ENCODE assay signal across 25 cellular contexts in genomic region chr2:29628882-29629281, GRCh38.
DNase-seq lines count a peak whose midpoint lies in the region; ATAC-seq and TF ChIP-seq lines count a peak whose summit lies in the region.
"Had no signal": no experiment of that assay in that cellular context is flagged by ENCODE, and none has a peak within 500 bp of the region (broad histone marks: within the 10 kb centered on the region; RNA-seq: fewer than 3 reads in every experiment).

No MANE protein-coding gene starts in this region.

- no peak overlapping the region for H3K27ac ChIP-seq in body of pancreas
- H3K27ac ChIP-seq in adrenal gland, result no peak overlapping the region
- H3K27ac ChIP-seq: transverse colon had no signal

- DNase-seq in DMS153 (lab: John Stamatoyannopoulos, UW) (peak; percentile 1), NCI-H1092 (lab: John Stamatoyannopoulos, UW) (peak; percentile 72), body of pancreas (peak; percentile 16 to 61 (median 36)), myocyte (ENCODE audit: low read depth) (peak; percentile 9), adrenal gland (no peak), posterior cingulate gyrus (no peak), NCI-H748 (lab: John Stamatoyannopoulos, UW; ENCODE audit: unreplicated experiment) (no peak)
- DNase-seq: activated CD4-positive, alpha-beta T cell treated with anti-CD3 and anti-CD28 coated beads, Interleukin-2, amount 10 ng/mL, durations not matched to agents 24 days and 14 days; activated CD8-positive, alpha-beta memory T cell treated with anti-CD3 and anti-CD28 coated beads, Interleukin-2, amount 10 ng/mL, durations not matched to agents 7 days and 5 days; CD4-positive, CD25-positive, alpha-beta regulatory T cell; dermis blood vessel endothelial cell; DMS53; H7; kidney; mesendoderm; NCI-H2107; NCI-H748 treated with DMSO at 0.1 percent for 48 hours; stimulated activated CD4-positive, alpha-beta T cell treated with anti-CD3 and anti-CD28 coated beads, Interleukin-2, amount 100 ng/mL, for 24 hours; stimulated activated naive CD4-positive, alpha-beta T cell; T-helper 17 cell; transverse colon had no signal

- intact Hi-C loops in body of pancreas (cut with DNase I), result no loop called here
- intact Hi-C loops in adrenal gland (cut with DNase I), result no loop called here
- intact Hi-C loops in posterior cingulate gyrus (cut with DNase I), result no loop called here

- TF ChIP-seq POLR2A in body of pancreas (IDR thresholded peaks at IDR 0.05), result no peak
- no peak for TF ChIP-seq POLR2A in adrenal gland (IDR thresholded peaks at IDR 0.05)

- H3K4me1 ChIP-seq in body of pancreas (peaks cover 5% of the 10 kb centered on the region), adrenal gland (replicated peaks in 1 of 2) (no peaks in the 10 kb centered on the region)

- H3K9me3 ChIP-seq in body of pancreas (no peaks in the 10 kb centered on the region), adrenal gland (replicated peaks in 1 of 3) (no peaks in the 10 kb centered on the region)
- H3K9me3 ChIP-seq: SJSA1, transverse colon had no signal

- WGBS in body of pancreas, 2 donors, result 37 to 43% methylated on average over 4 of the region's 4 CpGs
- 72 to 82% (median 79%) methylated on average over 4 of the region's 4 CpGs for WGBS in adrenal gland, 4 donors

- no peaks in the 10 kb centered on the region for H3K27me3 ChIP-seq in body of pancreas
- no peaks in the 10 kb centered on the region for H3K27me3 ChIP-seq in adrenal gland
- H3K27me3 ChIP-seq: SJSA1, transverse colon had no signal

- H3K36me3 ChIP-seq in body of pancreas (replicated peaks in 1 of 2; ENCODE audit: insufficient read depth in 1 of 2, low read depth in 2 of 2) (no peaks in the 10 kb centered on the region), adrenal gland (replicated peaks in 1 of 2) (no peaks in the 10 kb centered on the region)
- H3K36me3 ChIP-seq: SJSA1, transverse colon had no signal

- H3K4me3 ChIP-seq in body of pancreas, result no peak overlapping the region
- H3K4me3 ChIP-seq in adrenal gland, result no peak overlapping the region
- H3K4me3 ChIP-seq: K562, SJSA1, transverse colon had no signal

- ATAC-seq in body of pancreas, result no peak
- ATAC-seq in HG03469 (IDR thresholded peaks at IDR 0.05; ENCODE audit: unreplicated experiment), result no peak
- ATAC-seq: activated CD8-positive, alpha-beta memory T cell treated with anti-CD3 and anti-CD28 coated beads, Interleukin-2, amount 10 ng/mL, durations not matched to agents 7 days and 5 days; K562; natural killer cell treated with Interleukin-12 subunit alpha and Interleukin-12 subunit beta and Interleukin-15 and Interleukin-18, amount 100 ng/mL, for 72 hours; T-helper 17 cell had no signal

- TF ChIP-seq CTCF in body of pancreas (IDR thresholded peaks at IDR 0.05), result no peak
- TF ChIP-seq CTCF in adrenal gland (IDR thresholded peaks at IDR 0.05), result no peak

Comparison
In these comparisons a context has a peak if more than half of its experiments do, and no peak if none do; other contexts are left out.
1. DNase-seq: peak in DMS153 (single experiment), NCI-H1092 (single experiment), body of pancreas (4 of 4) and myocyte (single experiment); none in adrenal gland (0 of 7), posterior cingulate gyrus (0 of 10) and NCI-H748 (single experiment).